In the genomic region with DNA sequence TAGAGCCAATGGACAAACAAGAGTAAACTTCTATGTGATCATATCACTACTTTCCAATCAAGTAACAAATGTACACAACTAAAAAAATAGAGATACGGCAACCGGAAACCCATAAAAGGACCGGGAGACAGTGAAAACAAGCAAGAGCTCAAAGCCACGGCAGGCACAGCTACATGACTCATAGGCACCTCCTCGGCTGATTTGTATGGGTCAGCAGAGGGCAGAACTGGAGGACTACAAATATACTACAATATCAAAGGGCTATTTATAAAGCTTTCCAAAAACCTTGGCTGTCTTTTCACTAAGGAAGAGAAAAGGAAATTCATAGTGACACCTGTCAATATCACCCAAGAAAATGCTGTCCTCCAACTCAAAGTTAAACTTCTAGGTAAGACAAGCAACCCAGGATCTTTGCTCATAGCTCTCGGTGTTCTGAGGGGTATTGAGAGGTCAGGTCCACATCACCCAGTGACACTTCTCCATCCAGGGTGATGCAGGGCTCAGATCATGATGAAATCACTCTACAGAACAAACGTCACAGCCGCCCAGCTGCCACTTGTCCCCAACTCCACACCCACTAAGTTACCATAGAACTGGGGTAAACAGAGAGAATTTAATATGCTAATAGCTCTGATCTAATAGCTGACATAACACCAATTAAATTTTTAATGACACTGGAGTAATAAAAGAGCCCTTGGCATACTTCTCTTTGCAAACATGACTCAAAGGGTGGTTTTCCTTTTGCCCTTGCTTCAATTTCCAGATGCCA, we compare ENCODE assay signal across 8 cellular contexts. TPM values are rescaled to one million over a fixed set of nuclear protein-coding genes. Genes with fewer than 3 reads are reported as not detected.
DNase-seq lines count a peak whose midpoint lies in the region; ATAC-seq and TF ChIP-seq lines count a peak whose summit lies in the region.

No MANE protein-coding gene starts in this region.

- H3K9me3 ChIP-seq in adrenal gland (replicated peaks in 1 of 3) (no peaks in the 10 kb centered on the region), HAP-1 (no peaks in the 10 kb centered on the region)

- H3K4me1 ChIP-seq in adrenal gland (replicated peaks in 1 of 2): peaks cover 10 to 18% of the 10 kb centered on the region in 2 donors
- peaks cover 3% of the 10 kb centered on the region for H3K4me1 ChIP-seq in HAP-1

- H3K4me3 ChIP-seq in NB4 (ENCODE audit: low read depth, low read length) (no peak overlapping the region), adrenal gland (no peak overlapping the region), HAP-1 (no peak overlapping the region)

- TF ChIP-seq POLR2A in NB4 (IDR thresholded peaks at IDR 0.05; ENCODE audit: extremely low read depth, insufficient read length): no peak
- TF ChIP-seq POLR2A in adrenal gland (IDR thresholded peaks at IDR 0.05): no peak

- H3K27ac ChIP-seq in adrenal gland: peak overlapping the region; percentile 66 to 85 (median 71)

- ATAC-seq in GM21367 (IDR thresholded peaks at IDR 0.05; ENCODE audit: unreplicated experiment) (no peak), HG03432 (IDR thresholded peaks at IDR 0.05; ENCODE audit: unreplicated experiment) (no peak)

- WGBS in adrenal gland, 4 donors: 8 to 24% (median 17%) methylated on average over 8 of the region's 8 CpGs

- TF ChIP-seq CTCF in NB4 (IDR thresholded peaks at IDR 0.05; ENCODE audit: low read depth, low read length) (no peak), adrenal gland (IDR thresholded peaks at IDR 0.05) (peak in 1 of 6 experiments; percentile 10)

- intact Hi-C loops in adrenal gland (cut with DNase I): no loop called here
- intact Hi-C loops in cardiac septum (cut with DNase I): no loop called here

- no peaks in the 10 kb centered on the region for H3K36me3 ChIP-seq in adrenal gland (replicated peaks in 1 of 2)
- H3K36me3 ChIP-seq in HAP-1 (replicated peaks): peaks cover 4% of the 10 kb centered on the region; the same call in 1 of the 2 replicates

- DNase-seq in DMS79 (lab: John Stamatoyannopoulos, UW): peak; percentile 40
- peak; percentile 80 for DNase-seq in NB4 (ENCODE audit: low read depth)
- DNase-seq in adrenal gland: peak; percentile 80 to 95 (median 91)
- DNase-seq in cardiac septum (ENCODE audit: low spot score): peak; percentile 83
- peak; percentile 72 for DNase-seq in putamen (ENCODE audit: low spot score)
- no peak for DNase-seq in HAP-1 (ENCODE audit: low spot score in 2 of 2)

- no peaks in the 10 kb centered on the region for H3K27me3 ChIP-seq in adrenal gland
- no peaks in the 10 kb centered on the region for H3K27me3 ChIP-seq in HAP-1 (ENCODE audit: low read depth)

- in situ Hi-C loops in HAP-1 (cut with MboI; ENCODE audit: low sequenced_read_pairs): no loop called here

RNA-seq across cellular contexts. Expression of a gene that starts 41.3 kb away (rescaled TPM):
- total RNA-seq in adrenal gland (100 to 1,000 TPM in 2 of 8 donors, 10 to 100 TPM in 6; 49.1 to 194 (median 74.1) TPM), cardiac septum (71.7 TPM)
- polyA plus RNA-seq in adrenal gland: 100 to 1,000 TPM in 1 of 3 donors, 10 to 100 TPM in 2; 68.1 to 130 (median 97.5) TPM

Comparison
In these comparisons a context has a peak if more than half of its experiments do, and no peak if none do; other contexts are left out.
1. DNase-seq: peak in DMS79 (single experiment), NB4 (single experiment), adrenal gland (7 of 7), cardiac septum (single experiment) and putamen (single experiment); none in HAP-1 (0 of 2).